Comparison of ENCODE assay signal across 8 cellular contexts in genomic region chr5:36079200-36079761, GRCh38. TPM values are rescaled to one million over a fixed set of nuclear protein-coding genes. Genes with fewer than 3 reads are reported as not detected.
DNase-seq lines count a peak whose midpoint lies in the region; ATAC-seq and FAIRE-seq lines count a peak whose summit lies in the region.

No MANE protein-coding gene starts in this region.

- peaks cover 27% of the 10 kb centered on the region for H3K27me3 ChIP-seq in GM23248 (replicated peaks; ENCODE audit: insufficient read depth)
- H3K27me3 ChIP-seq in HUES64 (ENCODE audit: insufficient read depth, low read length) = no peaks in the 10 kb centered on the region

- H3F3A ChIP-seq in GM23248 (ENCODE audit: insufficient read depth) = no peaks in the 10 kb centered on the region

- H3K4me3 ChIP-seq in GM23248 = no peak overlapping the region
- peak overlapping the region; percentile 26; the same call in 1 of the 2 replicates for H3K4me3 ChIP-seq in HUES64 (ENCODE audit: low read length)

- peak; percentile 43 for DNase-seq in GDM1 (lab: John Stamatoyannopoulos, UW)
- DNase-seq in GM23248 = peak; percentile 58
- peak; percentile 20 to 50 for DNase-seq in NOMO-1 (lab: John Stamatoyannopoulos, UW; ENCODE audit: unreplicated experiment in 2 of 2)
- DNase-seq in central memory CD4-positive, alpha-beta T cell = peak; percentile 6
- DNase-seq in left colon = no peak
- peak; percentile 85 for DNase-seq in urothelium cell line (ENCODE audit: low spot score)

- peak; percentile 82 for ATAC-seq in left colon

- intact Hi-C loops in left colon (cut with DNase I, micrococcal nuclease) = no loop called here

- no peaks in the 10 kb centered on the region for H3K36me3 ChIP-seq in GM23248 (ENCODE audit: low read depth)
- H3K36me3 ChIP-seq in HUES64 (ENCODE audit: insufficient read depth, low read length) = no peaks in the 10 kb centered on the region

- H3K79me2 ChIP-seq in GM23248 (ENCODE audit: insufficient read depth) = no peaks in the 10 kb centered on the region

- no peaks in the 10 kb centered on the region for H4K20me1 ChIP-seq in GM23248 (ENCODE audit: insufficient read depth)

- peak overlapping the region; percentile 39; the same call in 1 of the 2 replicates for H2AFZ ChIP-seq in GM23248

- in situ Hi-C loops in GM23248 (cut with MboI) = no loop called here

- H3K9ac ChIP-seq in GM23248 (no peak overlapping the region), HUES64 (ENCODE audit: low read depth, low read length) (peak overlapping the region; percentile 25; the same call in 1 of the 2 replicates)

- WGBS in GM23248 (ENCODE audit: low coverage in 1 of 2, low lambda C conversion rate in 2 of 2, missing lambda C conversion rate in 2 of 2), 2 experiments = 17 to 20% methylated on average over 10 of the region's 10 CpGs
- 26% methylated on average over 10 of the region's 10 CpGs for WGBS in HUES64

- no peaks in the 10 kb centered on the region for H3K9me2 ChIP-seq in GM23248 (ENCODE audit: insufficient read depth)

- H3K27ac ChIP-seq in GM23248 (no peak overlapping the region), HUES64 (ENCODE audit: low read depth, low read length) (peak overlapping the region; percentile 72; the same call in 1 of the 2 replicates)

- H3K4me2 ChIP-seq in GM23248 (ENCODE audit: unreplicated experiment) = no peak overlapping the region

- FAIRE-seq in A204.1 (lab: Jason Lieb, UNC) (peak; percentile 57), urothelium cell line (lab: Jason Lieb, UNC) (peak; percentile 80)

- H3K4me1 ChIP-seq in GM23248 (ENCODE audit: insufficient read depth) = no peaks in the 10 kb centered on the region
- H3K4me1 ChIP-seq in HUES64 (ENCODE audit: insufficient read depth, low read length) = peaks cover 11% of the 10 kb centered on the region; the same call in 1 of the 2 replicates

- H3K9me3 ChIP-seq in GM23248 (ENCODE audit: low read depth) (no peaks in the 10 kb centered on the region), HUES64 (ENCODE audit: insufficient read depth, low read depth, low read length) (no peaks in the 10 kb centered on the region)

RNA-seq across cellular contexts. Expression of gene UGT3A2, which starts 12.6 kb away (rescaled TPM):
- not detected in 2 replicates for total RNA-seq in GM23248 (2014; rRNA removed; shearing (Covaris generic))
- not detected in 2 replicates for polyA plus RNA-seq in GM23248 (2016; fragmentation: Nextera tagmentation; extraction: Ambion mirVana)
- polyA plus RNA-seq in HUES64 (2013, experiment 1 of 2) = 17.2 TPM
- polyA plus RNA-seq in HUES64 (2013, experiment 2 of 2) = 17.8 TPM
- total RNA-seq in left colon = not detected

Comparison
In these comparisons a context has a peak if more than half of its experiments do, and no peak if none do; other contexts are left out.
1. DNase-seq: peak in GDM1 (single experiment), GM23248 (single experiment), NOMO-1 (2 of 2), central memory CD4-positive, alpha-beta T cell (single experiment) and urothelium cell line (single experiment); none in left colon (0 of 2).